ENCODE assay signal across 8 cellular contexts in genomic region chr12:57893460-57894353, GRCh38. TPM values are rescaled to one million over a fixed set of nuclear protein-coding genes. Genes with fewer than 3 reads are reported as not detected.
DNase-seq lines count a peak whose midpoint lies in the region; TF ChIP-seq lines count a peak whose summit lies in the region.

No MANE protein-coding gene starts in this region.

- no peaks in the 10 kb centered on the region for H4K20me1 ChIP-seq in OCI-LY3 (ENCODE audit: insufficient read depth, low read length)

- 0 out of 2 replicates have a peak overlapping the region, but pooled peaks have one; percentile 15 for H2AFZ ChIP-seq in OCI-LY3 (ENCODE audit: low read depth, low read length)

- H3K9ac ChIP-seq in OCI-LY3 (ENCODE audit: low read length) = no peak overlapping the region

- 16 to 21% methylated on average over 13 of the region's 13 CpGs for WGBS in lower leg skin, 2 donors
- 80% methylated on average over 13 of the region's 13 CpGs for WGBS in thymus

- H3K4me1 ChIP-seq in OCI-LY3 (ENCODE audit: low read length) = peaks cover 44% of the 10 kb centered on the region
- peaks cover 55% of the 10 kb centered on the region for H3K4me1 ChIP-seq in thymus (ENCODE audit: control insufficient read depth, insufficient read depth, low read length)

- intact Hi-C loops in lower leg skin (cut with DNase I; ENCODE audit: low total_unique reads) = no loop called here

- no peaks in the 10 kb centered on the region for H3K9me3 ChIP-seq in OCI-LY3 (ENCODE audit: insufficient read depth, low read length)
- no peaks in the 10 kb centered on the region for H3K9me3 ChIP-seq in thymus (ENCODE audit: control insufficient read depth)

- no peak for TF ChIP-seq CTCF in OCI-LY3 (IDR thresholded peaks at IDR 0.05; ENCODE audit: low read depth, low read length)
- TF ChIP-seq CTCF in lower leg skin (IDR thresholded peaks at IDR 0.05) = no peak

- no peak overlapping the region for H3K4me2 ChIP-seq in OCI-LY3 (ENCODE audit: low read length)

- H3K4me3 ChIP-seq in OCI-LY3 (ENCODE audit: low read length) (no peak overlapping the region), lower leg skin (ENCODE audit: low read depth, poor library complexity, severe bottlenecking) (no peak overlapping the region), thymus (ENCODE audit: low read length) (no peak overlapping the region)

- H3K27ac ChIP-seq in OCI-LY3 (ENCODE audit: low read length) (no peak overlapping the region), thymus (ENCODE audit: low read depth) (peak overlapping the region; percentile 84)

- no peaks in the 10 kb centered on the region for H3K79me2 ChIP-seq in OCI-LY3 (ENCODE audit: low read length)

- DNase-seq in GM04503 (ENCODE audit: low read depth) = peak; percentile 83
- peak; percentile 79 for DNase-seq in dermis blood vessel endothelial cell
- peak; percentile 83 to 98 for DNase-seq in lower leg skin (ENCODE audit: low spot score in 2 of 2)
- no peak for DNase-seq in NCI-H345 (lab: John Stamatoyannopoulos, UW)
- no peak for DNase-seq in NCI-H1436 (lab: John Stamatoyannopoulos, UW)
- DNase-seq in NCI-H187 treated with DMSO at 0.1 percent for 48 hours (lab: John Stamatoyannopoulos, UW) = no peak

- H3K36me3 ChIP-seq in OCI-LY3 (replicated peaks; ENCODE audit: low read depth, low read length) (no peaks in the 10 kb centered on the region), thymus (ENCODE audit: control insufficient read depth, insufficient read depth) (no peaks in the 10 kb centered on the region)

- H3K27me3 ChIP-seq in OCI-LY3 (ENCODE audit: low read depth, low read length) (no peaks in the 10 kb centered on the region), thymus (ENCODE audit: control insufficient read depth, insufficient read depth) (peaks cover 3% of the 10 kb centered on the region)

- no peak for TF ChIP-seq POLR2A in lower leg skin (IDR thresholded peaks at IDR 0.05)

RNA-seq across cellular contexts. Expression of gene CTDSP2, which starts 47.2 kb away (rescaled TPM):
- total RNA-seq in dermis blood vessel endothelial cell (85.4 and 140 TPM in 2 replicates), lower leg skin (100 to 1,000 TPM; 129 to 174 (median 169) TPM)
- 50.4 TPM for polyA plus RNA-seq in thymus

RNA-seq across cellular contexts. Expression of gene ATP23, which starts 47.7 kb away (rescaled TPM):
- total RNA-seq in dermis blood vessel endothelial cell (12.7 and 25.5 TPM in 2 replicates), lower leg skin (10 to 100 TPM in 2 of 4 donors, 1 to 10 TPM in 2; 3.0 to 14.3 (median 10.8) TPM)
- polyA plus RNA-seq in thymus = 15.6 TPM

Comparison
In these comparisons a context has a peak if more than half of its experiments do, and no peak if none do; other contexts are left out.
1. DNase-seq: peak in GM04503 (single experiment), dermis blood vessel endothelial cell (single experiment) and lower leg skin (2 of 2); none in NCI-H345 (single experiment), NCI-H1436 (single experiment) and NCI-H187 treated with DMSO at 0.1 percent for 48 hours (single experiment).